14 cellular contexts compared by ENCODE assay signal in the genomic region with DNA sequence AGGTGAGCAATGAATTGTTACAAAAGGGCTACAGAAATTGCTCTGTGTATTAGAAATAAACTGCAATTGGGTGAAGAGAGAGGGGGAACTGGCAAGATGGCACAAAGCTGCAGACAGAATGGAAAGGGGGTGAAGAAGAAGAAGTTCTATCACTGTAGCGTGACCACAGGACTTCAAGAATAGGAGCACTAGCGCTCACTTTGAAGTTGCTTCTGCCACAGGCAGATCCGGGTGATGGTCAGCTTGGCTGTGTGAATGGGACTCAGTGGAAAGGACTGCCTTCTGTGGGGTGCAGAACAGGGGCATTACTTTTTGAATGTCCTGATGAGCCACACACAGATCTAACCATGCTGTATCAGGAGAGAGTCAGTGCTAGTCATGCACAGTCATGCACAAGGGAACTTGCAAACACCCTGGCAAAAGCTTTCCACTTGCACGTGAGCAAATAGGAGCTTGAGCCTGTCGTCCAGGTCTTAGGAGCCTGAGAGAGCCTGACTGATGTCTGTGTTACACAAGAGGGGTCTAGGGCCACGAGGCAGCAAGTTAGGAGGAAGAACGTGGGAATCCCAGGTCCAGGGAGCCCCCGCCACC. TPM values are rescaled to one million over a fixed set of nuclear protein-coding genes. Genes with fewer than 3 reads are reported as not detected.
DNase-seq lines count a peak whose midpoint lies in the region; ATAC-seq and TF ChIP-seq lines count a peak whose summit lies in the region.
"Had no signal": no experiment of that assay in that cellular context is flagged by ENCODE, and none has a peak within 500 bp of the region (broad histone marks: within the 10 kb centered on the region; RNA-seq: fewer than 3 reads in every experiment).

No MANE protein-coding gene starts in this region.

- CTCF ChIA-PET in Caco-2 (lab: Charles Lee) = interaction anchor here (0.6 to 2.0 kb wide), 12 partner anchors 12 to 293 kb away, joined by 3 to 14 read pairs (median 4); a partner anchor contains a TSS

- peak overlapping the region; percentile 51; the same call in 1 of the 2 replicates for H3K4me3 ChIP-seq in GM23248
- H3K4me3 ChIP-seq in Caco-2 (ENCODE audit: low read depth, low read length) = no peak overlapping the region
- H3K4me3 ChIP-seq: heart right ventricle, skin epidermis had no signal

- ATAC-seq in T-helper 17 cell = no peak

- TF ChIP-seq CTCF in 22Rv1 (IDR thresholded peaks at IDR 0.05) (peak; percentile 78), glutamatergic neuron (IDR thresholded peaks at IDR 0.05; ENCODE audit: partially characterized antibody, unreplicated experiment) (peak; percentile 42), Caco-2 (IDR thresholded peaks at IDR 0.05; ENCODE audit: insufficient read depth in 1 of 2, low read depth in 1 of 2, low read length in 1 of 2, severe bottlenecking in 1 of 2, unreplicated experiment in 1 of 2) (no peak)

- H3K27me3 ChIP-seq in GM23248 (replicated peaks; ENCODE audit: insufficient read depth) (0 out of 2 replicates have a peak, but pooled peaks cover 6% of the 10 kb centered on the region), Caco-2 (replicated peaks; ENCODE audit: control insufficient read depth, insufficient read depth, low read length) (no peaks in the 10 kb centered on the region)
- H3K27me3 ChIP-seq: heart right ventricle had no signal

- no peaks in the 10 kb centered on the region for H3K9me3 ChIP-seq in GM23248 (ENCODE audit: low read depth)
- H3K9me3 ChIP-seq in T-helper 17 cell (ENCODE audit: control insufficient read depth, low read length, poor library complexity, severe bottlenecking) = no peaks in the 10 kb centered on the region
- no peaks in the 10 kb centered on the region for H3K9me3 ChIP-seq in Caco-2
- H3K9me3 ChIP-seq: heart right ventricle had no signal

- H3K4me1 ChIP-seq in GM23248 (ENCODE audit: insufficient read depth) (no peaks in the 10 kb centered on the region), Caco-2 (no peaks in the 10 kb centered on the region)

- no peak overlapping the region for H3K27ac ChIP-seq in 22Rv1
- H3K27ac ChIP-seq in GM23248 = no peak overlapping the region
- H3K27ac ChIP-seq: heart right ventricle, skin epidermis had no signal

- H3K27ac Mint-ChIP-seq in T-helper 17 cell (peak overlapping the region; percentile 79), glutamatergic neuron (ENCODE audit: unreplicated experiment) (no peak overlapping the region), Caco-2 (ENCODE audit: unreplicated experiment) (no peak overlapping the region)
- H3K27ac Mint-ChIP-seq: activated naive CD8-positive, alpha-beta T cell; CD4-positive, CD25-positive, alpha-beta regulatory T cell; dendritic cell treated with granulocyte-macrophage colony-stimulating factor and Interleukin-4, amounts not matched to agents 40 ng/mL and 50 ng/mL, for 4 days had no signal

- no peaks in the 10 kb centered on the region for H3K79me2 ChIP-seq in GM23248 (ENCODE audit: insufficient read depth)

- H3K9me3 Mint-ChIP-seq in glutamatergic neuron (ENCODE audit: unreplicated experiment) (peaks cover 10% of the 10 kb centered on the region), Caco-2 (ENCODE audit: unreplicated experiment) (peaks cover 6% of the 10 kb centered on the region)
- H3K9me3 Mint-ChIP-seq: dendritic cell treated with granulocyte-macrophage colony-stimulating factor and Interleukin-4, amounts not matched to agents 40 ng/mL and 50 ng/mL, for 4 days had no signal

- no peaks in the 10 kb centered on the region for H4K20me1 ChIP-seq in GM23248 (ENCODE audit: insufficient read depth)

- H3F3A ChIP-seq in GM23248 (ENCODE audit: insufficient read depth) = no peaks in the 10 kb centered on the region

- no TSS peak for BruUV-seq in Caco-2 (replicated peaks; lab: Mats Ljungman, UMichigan)

- POLR2A ChIA-PET in Caco-2 (lab: Charles Lee) = interaction anchor here (1.9 kb wide), 1 partner anchor 30 kb away, joined by 5 read pairs; a partner anchor contains a TSS

- peak; percentile 59 for DNase-seq in GM23248
- DNase-seq in T-helper 17 cell = no peak
- no peak for DNase-seq in glutamatergic neuron
- no peak for DNase-seq in Caco-2
- DNase-seq in head of caudate nucleus = no peak
- no peak for DNase-seq in GM03348 (ENCODE audit: low spot score)
- no peak for DNase-seq in superior temporal gyrus (ENCODE audit: extremely low spot score)

- H3K4me3 Mint-ChIP-seq in T-helper 17 cell (peak overlapping the region; percentile 69), glutamatergic neuron (ENCODE audit: unreplicated experiment) (peak overlapping the region; percentile 47), Caco-2 (ENCODE audit: unreplicated experiment) (no peak overlapping the region)
- H3K4me3 Mint-ChIP-seq: activated naive CD8-positive, alpha-beta T cell; CD4-positive, CD25-positive, alpha-beta regulatory T cell; dendritic cell treated with granulocyte-macrophage colony-stimulating factor and Interleukin-4, amounts not matched to agents 40 ng/mL and 50 ng/mL, for 4 days had no signal

- no peak overlapping the region for H3K4me2 ChIP-seq in GM23248 (ENCODE audit: unreplicated experiment)

- H3K36me3 Mint-ChIP-seq in T-helper 17 cell (ENCODE audit: low read depth) (peaks cover 3% of the 10 kb centered on the region), glutamatergic neuron (ENCODE audit: unreplicated experiment) (no peaks in the 10 kb centered on the region), Caco-2 (ENCODE audit: insufficient read depth, unreplicated experiment) (no peaks in the 10 kb centered on the region)
- H3K36me3 Mint-ChIP-seq: activated naive CD8-positive, alpha-beta T cell; CD4-positive, CD25-positive, alpha-beta regulatory T cell had no signal

- no peak overlapping the region for H3K9ac ChIP-seq in GM23248

- peaks cover 12% of the 10 kb centered on the region for H3K27me3 Mint-ChIP-seq in T-helper 17 cell
- H3K27me3 Mint-ChIP-seq in glutamatergic neuron (ENCODE audit: unreplicated experiment) = peaks cover 5% of the 10 kb centered on the region
- H3K27me3 Mint-ChIP-seq in Caco-2 (ENCODE audit: insufficient read depth, unreplicated experiment) = peaks cover 8% of the 10 kb centered on the region
- H3K27me3 Mint-ChIP-seq: activated naive CD8-positive, alpha-beta T cell had no signal

- in situ Hi-C loops in GM23248 (cut with MboI) = no loop called here

- H3K36me3 ChIP-seq in GM23248 (ENCODE audit: low read depth) (no peaks in the 10 kb centered on the region), Caco-2 (ENCODE audit: control insufficient read depth, insufficient read depth, low read length) (no peaks in the 10 kb centered on the region)
- H3K36me3 ChIP-seq: heart right ventricle had no signal

- no peaks in the 10 kb centered on the region for H3K9me2 ChIP-seq in GM23248 (ENCODE audit: insufficient read depth)

- H2AFZ ChIP-seq in GM23248 = no peak overlapping the region

- intact Hi-C loops in Caco-2 (cut with micrococcal nuclease; ENCODE audit: unreplicated experiment) (loop anchor here (1.0 to 10.0 kb wide), 5 partner anchors 29 to 293 kb away; a partner anchor contains a TSS), head of caudate nucleus (cut with DNase I) (no loop called here)

- H3K4me1 Mint-ChIP-seq in T-helper 17 cell = peaks cover 22% of the 10 kb centered on the region
- H3K4me1 Mint-ChIP-seq in glutamatergic neuron (ENCODE audit: low read depth, unreplicated experiment) = peaks cover 25% of the 10 kb centered on the region
- H3K4me1 Mint-ChIP-seq in Caco-2 (ENCODE audit: low read depth, unreplicated experiment) = peaks cover 7% of the 10 kb centered on the region

- WGBS in GM23248 (ENCODE audit: low coverage in 1 of 2, low lambda C conversion rate in 2 of 2, missing lambda C conversion rate in 2 of 2), 2 experiments = 58 to 62% methylated on average over 8 of the region's 8 CpGs

RNA-seq across cellular contexts. Expression of a gene that starts 16.3 kb away (rescaled TPM):
- not detected in 2 replicates for total RNA-seq in GM23248 (2014; rRNA removed; shearing (Covaris generic))
- polyA plus RNA-seq in GM23248 (2016; fragmentation: Nextera tagmentation; extraction: Ambion mirVana) = not detected in 2 replicates
- total RNA-seq in T-helper 17 cell = not detected
- not detected for total RNA-seq in glutamatergic neuron (ENCODE audit: unreplicated experiment)
- not detected in 2 replicates for total RNA-seq in Caco-2 (2022)
- total RNA-seq: CD4-positive, CD25-positive, alpha-beta regulatory T cell; heart right ventricle; mononuclear cell had no signal
- polyA plus RNA-seq: CD4-positive, CD25-positive, alpha-beta regulatory T cell; heart right ventricle had no signal

RNA-seq across cellular contexts. Expression of a gene that starts 29.7 kb away (rescaled TPM):
- 17.7 and 21.5 TPM in 2 replicates for total RNA-seq in GM23248 (2014; rRNA removed; shearing (Covaris generic))
- 40.9 and 44.0 TPM in 2 replicates for polyA plus RNA-seq in GM23248 (2016; fragmentation: Nextera tagmentation; extraction: Ambion mirVana)
- total RNA-seq in T-helper 17 cell (10 to 100 TPM; 20.4 to 22.2 TPM), glutamatergic neuron (ENCODE audit: unreplicated experiment) (34.9 TPM), Caco-2 (2022) (53.2 and 58.2 TPM in 2 replicates)

RNA-seq across cellular contexts. Expression of a gene that starts 36.5 kb away (rescaled TPM):
- total RNA-seq in GM23248 (2014; rRNA removed; shearing (Covaris generic)) = 6.2 and 10.4 TPM in 2 replicates
- polyA plus RNA-seq in GM23248 (2016; fragmentation: Nextera tagmentation; extraction: Ambion mirVana) = 21.7 and 22.2 TPM in 2 replicates
- total RNA-seq in T-helper 17 cell = 100 to 1,000 TPM; 590 to 639 TPM
- 2.8 TPM for total RNA-seq in glutamatergic neuron (ENCODE audit: unreplicated experiment)
- 16.0 and 16.8 TPM in 2 replicates for total RNA-seq in Caco-2 (2022)

Comparison
In these comparisons a context has a peak if more than half of its experiments do, and no peak if none do; other contexts are left out.
1. CTCF ChIP-seq: peak in 22Rv1 (single experiment) and glutamatergic neuron (single experiment); none in Caco-2 (0 of 2).
2. RNA of a gene that starts 36.5 kb away (total RNA-seq): 590 to 639 TPM in T-helper 17 cell; 16.0 to 16.8 TPM in Caco-2, 6.2 to 10.4 TPM in GM23248 and 2.8 TPM in glutamatergic neuron (single experiment); every median in the first group is over 10 times any median in the second.